8 cellular contexts compared by ENCODE assay signal in genomic region chr20:50464026-50464724, GRCh38. TPM values are rescaled to one million over a fixed set of nuclear protein-coding genes. Genes with fewer than 3 reads are reported as not detected.
DNase-seq lines count a peak whose midpoint lies in the region; ATAC-seq and TF ChIP-seq lines count a peak whose summit lies in the region.

No MANE protein-coding gene starts in this region.

- no peak overlapping the region for H3K23ac ChIP-seq in trophoblast cell (ENCODE audit: low read length)

- no peak for TF ChIP-seq EP300 in gastroesophageal sphincter (IDR thresholded peaks at IDR 0.05)

- TF ChIP-seq CTCF in RWPE2 (IDR thresholded peaks at IDR 0.05; ENCODE audit: poor library complexity, severe bottlenecking) = peak; percentile 99
- TF ChIP-seq CTCF in gastroesophageal sphincter (IDR thresholded peaks at IDR 0.05) = peak; percentile 69 to 91 (median 86)

- no peak overlapping the region for H3K27ac ChIP-seq in RWPE2 (ENCODE audit: poor library complexity, severe bottlenecking)
- H3K27ac ChIP-seq in gastroesophageal sphincter = peak overlapping the region in 1 of 4 donors; percentile 35
- no peak overlapping the region for H3K27ac ChIP-seq in trophoblast cell (ENCODE audit: low read depth, low read length)

- H3K4me3 ChIP-seq in RWPE2 (ENCODE audit: severe bottlenecking) (no peak overlapping the region), gastroesophageal sphincter (no peak overlapping the region), trophoblast cell (ENCODE audit: low read depth, low read length) (no peak overlapping the region)

- H3K79me2 ChIP-seq in trophoblast cell (ENCODE audit: control insufficient read depth, insufficient read depth, low read length, poor library complexity) = no peaks in the 10 kb centered on the region

- H3K27me3 ChIP-seq in RWPE2 (ENCODE audit: insufficient read depth, poor library complexity, severe bottlenecking) = no peaks in the 10 kb centered on the region
- no peaks in the 10 kb centered on the region for H3K27me3 ChIP-seq in gastroesophageal sphincter
- no peaks in the 10 kb centered on the region for H3K27me3 ChIP-seq in trophoblast cell (ENCODE audit: insufficient read depth, low read length)

- no peak overlapping the region for H3K14ac ChIP-seq in trophoblast cell (ENCODE audit: low read length)

- ATAC-seq in RWPE2 (ENCODE audit: low read depth) (peak; percentile 77), gastroesophageal sphincter (peak; percentile 64), HG03378 (IDR thresholded peaks at IDR 0.05; ENCODE audit: unreplicated experiment) (no peak)

- H2AFZ ChIP-seq in trophoblast cell (ENCODE audit: insufficient read depth, low read length, poor library complexity) = no peak overlapping the region

- no peak overlapping the region for H3K9ac ChIP-seq in trophoblast cell (ENCODE audit: low read length)

- no peak overlapping the region for H2AK5ac ChIP-seq in trophoblast cell (ENCODE audit: low read length)

- H4K12ac ChIP-seq in trophoblast cell (ENCODE audit: low read depth, low read length) = no peak overlapping the region

- no peak overlapping the region for H3K18ac ChIP-seq in trophoblast cell (ENCODE audit: low read length)

- no peak overlapping the region for H2BK120ac ChIP-seq in trophoblast cell (ENCODE audit: insufficient read depth, low read length, poor library complexity)

- peaks cover 2% of the 10 kb centered on the region for H3K79me1 ChIP-seq in trophoblast cell (ENCODE audit: low read length)

- WGBS in gastroesophageal sphincter (ENCODE audit: low coverage in 1 of 2), 2 donors = 28 to 41% methylated on average over 4 to 10 of the region's 21 CpGs
- no CpG with 5 or more reads among the region's 21 CpGs for WGBS in trophoblast cell (ENCODE audit: extremely low coverage, insufficient coverage, insufficient read length)

- DNase-seq in GDM1 (lab: John Stamatoyannopoulos, UW) (peak; percentile 48), HS-5 (ENCODE audit: low read depth) (peak; percentile 55), RWPE2 (ENCODE audit: low spot score) (no peak), trophoblast cell (peak; percentile 30 to 52), NCI-H1048 (lab: John Stamatoyannopoulos, UW) (no peak)
- DNase-seq in activated effector memory CD4-positive, alpha-beta T cell treated with anti-CD3 and anti-CD28 coated beads, Interleukin-2, amount 50 U/mL, for 16 hours = peak; percentile 82

- H3K4ac ChIP-seq in trophoblast cell (ENCODE audit: low read depth, low read length) = no peak overlapping the region

- H4K8ac ChIP-seq in trophoblast cell (ENCODE audit: low read depth, low read length) = no peak overlapping the region

- peaks cover 3% of the 10 kb centered on the region for H3K4me1 ChIP-seq in RWPE2 (ENCODE audit: insufficient read depth, poor library complexity, severe bottlenecking)
- H3K4me1 ChIP-seq in gastroesophageal sphincter = peaks cover 0 to 40% (median 15%) of the 10 kb centered on the region in 3 donors
- no peaks in the 10 kb centered on the region for H3K4me1 ChIP-seq in trophoblast cell (ENCODE audit: control insufficient read depth in 1 of 2, insufficient read depth in 2 of 2, low read length in 2 of 2)

- no peak overlapping the region for H2BK12ac ChIP-seq in trophoblast cell (ENCODE audit: low read length)

- H3K9me3 ChIP-seq in RWPE2 (ENCODE audit: severe bottlenecking) (no peaks in the 10 kb centered on the region), gastroesophageal sphincter (no peaks in the 10 kb centered on the region), trophoblast cell (ENCODE audit: insufficient read depth, low read depth, low read length) (no peaks in the 10 kb centered on the region)

- no peaks in the 10 kb centered on the region for H3K36me3 ChIP-seq in RWPE2 (ENCODE audit: low read depth)
- no peaks in the 10 kb centered on the region for H3K36me3 ChIP-seq in gastroesophageal sphincter
- H3K36me3 ChIP-seq in trophoblast cell (ENCODE audit: control insufficient read depth in 1 of 2, insufficient read depth in 2 of 2, low read length in 2 of 2) = no peaks in the 10 kb centered on the region

- no peak overlapping the region for H3K4me2 ChIP-seq in trophoblast cell (ENCODE audit: low read length)

- no peak overlapping the region for H2BK5ac ChIP-seq in trophoblast cell (ENCODE audit: low read depth, low read length, poor library complexity)

- H4K91ac ChIP-seq in trophoblast cell (ENCODE audit: low read depth, low read length) = no peak overlapping the region

- no peak for TF ChIP-seq POLR2A in gastroesophageal sphincter (IDR thresholded peaks at IDR 0.05)

RNA-seq across cellular contexts. Expression of gene PTPN1, which starts 46.0 kb away (rescaled TPM):
- total RNA-seq in gastroesophageal sphincter = 10 to 100 TPM; 27.6 to 43.6 (median 38.4) TPM
- 27.0 and 27.9 TPM in 2 replicates for polyA plus RNA-seq in trophoblast cell (2013)

Comparison
In these comparisons a context has a peak if more than half of its experiments do, and no peak if none do; other contexts are left out.
1. DNase-seq: peak in GDM1 (single experiment), HS-5 (single experiment), activated effector memory CD4-positive, alpha-beta T cell treated with anti-CD3 and anti-CD28 coated beads, Interleukin-2, amount 50 U/mL, for 16 hours (single experiment) and trophoblast cell (2 of 2); none in RWPE2 (single experiment) and NCI-H1048 (single experiment).